1 cellular context compared by ENCODE assay signal in genomic region chr16:88815901-88816589, GRCh38.
TF ChIP-seq lines count a peak whose summit lies in the region.

No MANE protein-coding gene starts in this region.

TF ChIP-seq in HepG2, 621 proteins besides CTCF, POLR2A, EP300 and RAD21 (continued from another document and continues in another):
- TF ChIP-seq ZNF281 (CRISPR knock-in tag; IDR thresholded peaks at IDR 0.05; ENCODE audit: borderline replicate concordance) (no peak; the same call in 1 of the 2 replicates), ZNF775 (CRISPR knock-in tag; IDR thresholded peaks at IDR 0.05; ENCODE audit: borderline replicate concordance) (no peak), ZNF207 (IDR thresholded peaks at IDR 0.05; ENCODE audit: borderline replicate concordance) (no peak), KMT2B (CRISPR knock-in tag; IDR thresholded peaks at IDR 0.05) (0 out of 2 replicates have a peak, but pooled peaks have one; percentile 15), ZNF891 (CRISPR knock-in tag; IDR thresholded peaks at IDR 0.05) (peak; percentile 74; the same call in 1 of the 2 replicates), BHLHE40 (IDR thresholded peaks at IDR 0.05; ENCODE audit: low read length) (no peak; the same call in 1 of the 2 replicates), CREB1 (IDR thresholded peaks at IDR 0.05) (no peak), CREB1 (CRISPR knock-in tag; IDR thresholded peaks at IDR 0.05) (no peak), ZNF354B (CRISPR knock-in tag; IDR thresholded peaks at IDR 0.05) (no peak), PITX1 (CRISPR knock-in tag; IDR thresholded peaks at IDR 0.05) (no peak), CBFB (CRISPR knock-in tag; IDR thresholded peaks at IDR 0.05) (0 out of 2 replicates have a peak, but pooled peaks have one; percentile 66), ZNF687 (CRISPR knock-in tag; IDR thresholded peaks at IDR 0.05) (peak; percentile 34), NFKB2 (CRISPR knock-in tag; IDR thresholded peaks at IDR 0.05; ENCODE audit: borderline replicate concordance) (peak; percentile 64; the same call in 1 of the 2 replicates), ZNF703 (CRISPR knock-in tag; IDR thresholded peaks at IDR 0.05; ENCODE audit: borderline replicate concordance) (no peak), MYPOP (CRISPR knock-in tag; IDR thresholded peaks at IDR 0.05) (no peak), BORCS8-MEF2B (CRISPR knock-in tag; IDR thresholded peaks at IDR 0.05) (0 out of 2 replicates have a peak, but pooled peaks have one; percentile 35), HNRNPLL (IDR thresholded peaks at IDR 0.05; ENCODE audit: low read depth, low read length, poor library complexity, severe bottlenecking) (peak; percentile 43), ATF3 (CRISPR knock-in tag; IDR thresholded peaks at IDR 0.05) (no peak), STAG1 (CRISPR knock-in tag; IDR thresholded peaks at IDR 0.05) (peak; percentile 89), ATF2 (CRISPR knock-in tag; IDR thresholded peaks at IDR 0.05) (0 out of 2 replicates have a peak, but pooled peaks have one; percentile 25), HIC2 (CRISPR knock-in tag; IDR thresholded peaks at IDR 0.05; ENCODE audit: low read depth) (peak; percentile 87), ZNF883 (CRISPR knock-in tag; IDR thresholded peaks at IDR 0.05; ENCODE audit: not compliant biosample characterization) (peak; percentile 27), SMC3 (IDR thresholded peaks at IDR 0.05; ENCODE audit: low read length) (peak; percentile 35; the same call in 1 of the 2 replicates), ATRX (CRISPR knock-in tag; IDR thresholded peaks at IDR 0.05; ENCODE audit: borderline replicate concordance) (no peak), PHF5A (CRISPR knock-in tag; IDR thresholded peaks at IDR 0.05; ENCODE audit: low read depth, unreplicated experiment) (no peak), TEAD2 (CRISPR knock-in tag; IDR thresholded peaks at IDR 0.05) (no peak), KDM2A (CRISPR knock-in tag; IDR thresholded peaks at IDR 0.05; ENCODE audit: borderline replicate concordance, low read depth) (peak; percentile 56; the same call in 1 of the 2 replicates), ZZZ3 (CRISPR knock-in tag; IDR thresholded peaks at IDR 0.05; ENCODE audit: borderline replicate concordance) (no peak), ZNF468 (CRISPR knock-in tag; IDR thresholded peaks at IDR 0.05) (0 out of 2 replicates have a peak, but pooled peaks have one; percentile 21), ZBTB33 (CRISPR knock-in tag; IDR thresholded peaks at IDR 0.05) (peak; percentile 86), ZNF766 (CRISPR knock-in tag; IDR thresholded peaks at IDR 0.05; ENCODE audit: borderline replicate concordance) (no peak), AGO1 (IDR thresholded peaks at IDR 0.05; ENCODE audit: low read depth, low read length, poor library complexity, severe bottlenecking) (peak; percentile 72), PAX8 (CRISPR knock-in tag; IDR thresholded peaks at IDR 0.05; ENCODE audit: borderline replicate concordance) (no peak), AGO2 (optimal IDR thresholded peaks at IDR 0.05; ENCODE audit: low read depth, low read length) (peak; percentile 54), ZNF275 (CRISPR knock-in tag; IDR thresholded peaks at IDR 0.05; ENCODE audit: borderline replicate concordance) (no peak), SATB2 (CRISPR knock-in tag; IDR thresholded peaks at IDR 0.05) (no peak), NR3C1 (CRISPR knock-in tag; IDR thresholded peaks at IDR 0.05) (no peak), ZNF816 (CRISPR knock-in tag; IDR thresholded peaks at IDR 0.05; ENCODE audit: borderline replicate concordance) (no peak), KLF11 (CRISPR knock-in tag; IDR thresholded peaks at IDR 0.05) (no peak), TEAD3 (CRISPR knock-in tag; optimal IDR thresholded peaks at IDR 0.05; ENCODE audit: borderline replicate concordance) (peak; percentile 36), SAFB2 (CRISPR knock-in tag; IDR thresholded peaks at IDR 0.05; ENCODE audit: borderline replicate concordance, low read depth) (0 out of 2 replicates have a peak, but pooled peaks have one; percentile 34), GPBP1L1 (CRISPR knock-in tag; IDR thresholded peaks at IDR 0.05) (no peak), TP53 (CRISPR knock-in tag; conservative IDR thresholded peaks at IDR 0.05) (no peak), TBX2 (CRISPR knock-in tag; IDR thresholded peaks at IDR 0.05; ENCODE audit: borderline replicate concordance) (no peak), HNRNPL (IDR thresholded peaks at IDR 0.05; ENCODE audit: low read depth, low read length) (peak; percentile 97)
